In the genomic region with DNA sequence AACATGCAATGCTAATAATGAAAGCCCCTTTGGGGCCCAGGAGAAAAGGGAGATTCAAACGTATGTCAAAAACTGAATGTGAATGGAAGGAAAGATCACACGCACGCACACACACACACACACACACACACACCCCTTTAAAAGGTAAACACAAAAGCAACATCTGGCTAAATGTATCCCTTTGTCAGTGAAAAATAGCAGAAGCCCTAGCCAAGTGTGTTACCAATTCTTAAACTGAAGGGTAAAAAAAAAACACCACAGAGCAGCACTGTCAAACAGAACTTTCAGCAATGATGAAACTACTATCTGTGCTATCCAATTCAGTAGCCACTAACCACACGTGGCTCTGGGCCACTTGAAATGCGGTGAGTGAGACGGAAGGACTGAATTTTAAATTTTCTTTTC, we compare ENCODE assay signal across 1 cellular context.
TF ChIP-seq lines count a peak whose summit lies in the region.

No MANE protein-coding gene starts in this region.

TF ChIP-seq in GM12878, 131 proteins besides CTCF, POLR2A, EP300 and RAD21 (continued from another document and continues in another):
- TF ChIP-seq, protein P1, sequence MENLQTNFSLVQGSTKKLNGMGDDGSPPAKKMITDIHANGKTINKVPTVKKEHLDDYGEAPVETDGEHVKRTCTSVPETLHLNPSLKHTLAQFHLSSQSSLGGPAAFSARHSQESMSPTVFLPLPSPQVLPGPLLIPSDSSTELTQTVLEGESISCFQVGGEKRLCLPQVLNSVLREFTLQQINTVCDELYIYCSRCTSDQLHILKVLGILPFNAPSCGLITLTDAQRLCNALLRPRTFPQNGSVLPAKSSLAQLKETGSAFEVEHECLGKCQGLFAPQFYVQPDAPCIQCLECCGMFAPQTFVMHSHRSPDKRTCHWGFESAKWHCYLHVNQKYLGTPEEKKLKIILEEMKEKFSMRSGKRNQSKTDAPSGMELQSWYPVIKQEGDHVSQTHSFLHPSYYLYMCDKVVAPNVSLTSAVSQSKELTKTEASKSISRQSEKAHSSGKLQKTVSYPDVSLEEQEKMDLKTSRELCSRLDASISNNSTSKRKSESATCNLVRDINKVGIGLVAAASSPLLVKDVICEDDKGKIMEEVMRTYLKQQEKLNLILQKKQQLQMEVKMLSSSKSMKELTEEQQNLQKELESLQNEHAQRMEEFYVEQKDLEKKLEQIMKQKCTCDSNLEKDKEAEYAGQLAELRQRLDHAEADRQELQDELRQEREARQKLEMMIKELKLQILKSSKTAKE (IDR thresholded peaks at IDR 0.05; ENCODE audit: low read depth, poor library complexity, severe bottlenecking) = no peak
- TF ChIP-seq, protein P2, sequence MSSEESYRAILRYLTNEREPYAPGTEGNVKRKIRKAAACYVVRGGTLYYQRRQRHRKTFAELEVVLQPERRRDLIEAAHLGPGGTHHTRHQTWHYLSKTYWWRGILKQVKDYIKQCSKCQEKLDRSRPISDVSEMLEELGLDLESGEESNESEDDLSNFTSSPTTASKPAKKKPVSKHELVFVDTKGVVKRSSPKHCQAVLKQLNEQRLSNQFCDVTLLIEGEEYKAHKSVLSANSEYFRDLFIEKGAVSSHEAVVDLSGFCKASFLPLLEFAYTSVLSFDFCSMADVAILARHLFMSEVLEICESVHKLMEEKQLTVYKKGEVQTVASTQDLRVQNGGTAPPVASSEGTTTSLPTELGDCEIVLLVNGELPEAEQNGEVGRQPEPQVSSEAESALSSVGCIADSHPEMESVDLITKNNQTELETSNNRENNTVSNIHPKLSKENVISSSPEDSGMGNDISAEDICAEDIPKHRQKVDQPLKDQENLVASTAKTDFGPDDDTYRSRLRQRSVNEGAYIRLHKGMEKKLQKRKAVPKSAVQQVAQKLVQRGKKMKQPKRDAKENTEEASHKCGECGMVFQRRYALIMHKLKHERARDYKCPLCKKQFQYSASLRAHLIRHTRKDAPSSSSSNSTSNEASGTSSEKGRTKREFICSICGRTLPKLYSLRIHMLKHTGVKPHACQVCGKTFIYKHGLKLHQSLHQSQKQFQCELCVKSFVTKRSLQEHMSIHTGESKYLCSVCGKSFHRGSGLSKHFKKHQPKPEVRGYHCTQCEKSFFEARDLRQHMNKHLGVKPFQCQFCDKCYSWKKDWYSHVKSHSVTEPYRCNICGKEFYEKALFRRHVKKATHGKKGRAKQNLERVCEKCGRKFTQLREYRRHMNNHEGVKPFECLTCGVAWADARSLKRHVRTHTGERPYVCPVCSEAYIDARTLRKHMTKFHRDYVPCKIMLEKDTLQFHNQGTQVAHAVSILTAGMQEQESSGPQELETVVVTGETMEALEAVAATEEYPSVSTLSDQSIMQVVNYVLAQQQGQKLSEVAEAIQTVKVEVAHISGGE (CRISPR knock-in tag; IDR thresholded peaks at IDR 0.05) = no peak
- TF ChIP-seq EED (IDR thresholded peaks at IDR 0.05; ENCODE audit: low read depth) (peak; percentile 76), CBFB (IDR thresholded peaks at IDR 0.05; ENCODE audit: low read depth) (peak; percentile 88), POU2F2 (IDR thresholded peaks at IDR 0.05; ENCODE audit: borderline replicate concordance, low read depth, low read length) (peak; percentile 80; the same call in 2 of the 3 replicates), MXI1 (IDR thresholded peaks at IDR 0.05; ENCODE audit: low read depth, low read length) (peak; percentile 91), MTA3 (IDR thresholded peaks at IDR 0.05; ENCODE audit: borderline replicate concordance, low read length) (no peak), SMARCA5 (IDR thresholded peaks at IDR 0.05) (no peak), ESRRA (IDR thresholded peaks at IDR 0.05; ENCODE audit: low read length) (no peak), HCFC1 (IDR thresholded peaks at IDR 0.05; ENCODE audit: low read length) (no peak), SUZ12 (IDR thresholded peaks at IDR 0.05; ENCODE audit: unreplicated experiment) (no peak), CHD4 (IDR thresholded peaks at IDR 0.05) (no peak), ZNF274 (IDR thresholded peaks at IDR 0.05; ENCODE audit: insufficient read depth, insufficient read length) (no peak), RFX5 (IDR thresholded peaks at IDR 0.05; ENCODE audit: low read depth, low read length) (no peak), BACH1 (IDR thresholded peaks at IDR 0.05; ENCODE audit: borderline replicate concordance) (no peak; the same call in 1 of the 2 replicates), FOXM1 (IDR thresholded peaks at IDR 0.05; ENCODE audit: low read depth, low read length) (no peak), CBX5 (IDR thresholded peaks at IDR 0.05; ENCODE audit: low read depth) (no peak), NFIC (IDR thresholded peaks at IDR 0.05; ENCODE audit: low read depth, low read length) (no peak), IKZF2 (IDR thresholded peaks at IDR 0.05) (peak; percentile 47 to 65; a peak in 3 of 4 replicates), FOXK2 (IDR thresholded peaks at IDR 0.05) (no peak), SMC3 (IDR thresholded peaks at IDR 0.05; ENCODE audit: borderline replicate concordance, low read length) (peak; percentile 11; the same call in 1 of the 2 replicates), SMAD5 (IDR thresholded peaks at IDR 0.05; ENCODE audit: low read depth) (0 out of 2 replicates have a peak, but pooled peaks have one; percentile 23), RUNX3 (IDR thresholded peaks at IDR 0.05; ENCODE audit: low read length) (no peak), PAX8 (IDR thresholded peaks at IDR 0.05) (no peak), SRF (IDR thresholded peaks at IDR 0.05; ENCODE audit: low read depth in 2 of 2, low read length in 2 of 2) (no peak), SPI1 (IDR thresholded peaks at IDR 0.05; ENCODE audit: borderline replicate concordance, insufficient read depth, low read depth, low read length) (peak; percentile 21; the same call in 1 of the 2 replicates), ETV6 (conservative IDR thresholded peaks at IDR 0.05 in 1 of 2, IDR thresholded peaks at IDR 0.05 in 1 of 2; ENCODE audit: borderline replicate concordance in 1 of 2, low read depth in 1 of 2) (peak in 1 of 2 experiments; percentile 67; a peak in 1 of 4 replicates), JUND (IDR thresholded peaks at IDR 0.05; ENCODE audit: low read depth, low read length) (no peak), TBL1XR1 (IDR thresholded peaks at IDR 0.05; ENCODE audit: low read depth, low read length) (peak; percentile 74), TAF1 (IDR thresholded peaks at IDR 0.05; ENCODE audit: borderline replicate concordance, low read depth, low read length) (no peak), NR2C2 (IDR thresholded peaks at IDR 0.05; ENCODE audit: borderline replicate concordance, control insufficient read depth, insufficient read length, low read depth) (no peak), RB1 (IDR thresholded peaks at IDR 0.05; ENCODE audit: borderline replicate concordance) (no peak), SUPT20H (IDR thresholded peaks at IDR 0.05; ENCODE audit: borderline replicate concordance, control insufficient read depth, low read depth, low read length) (no peak), WRNIP1 (IDR thresholded peaks at IDR 0.05; ENCODE audit: borderline replicate concordance, low read depth, low read length) (no peak), STAT3 (IDR thresholded peaks at IDR 0.05; ENCODE audit: low read depth, low read length) (peak; percentile 58; the same call in 1 of the 2 replicates), ZBED1 (IDR thresholded peaks at IDR 0.05; ENCODE audit: borderline replicate concordance) (peak; percentile 91; the same call in 1 of the 2 replicates), CREM (IDR thresholded peaks at IDR 0.05; ENCODE audit: low read depth) (peak; percentile 69; the same call in 1 of the 2 replicates)
- TF ChIP-seq, protein P3, sequence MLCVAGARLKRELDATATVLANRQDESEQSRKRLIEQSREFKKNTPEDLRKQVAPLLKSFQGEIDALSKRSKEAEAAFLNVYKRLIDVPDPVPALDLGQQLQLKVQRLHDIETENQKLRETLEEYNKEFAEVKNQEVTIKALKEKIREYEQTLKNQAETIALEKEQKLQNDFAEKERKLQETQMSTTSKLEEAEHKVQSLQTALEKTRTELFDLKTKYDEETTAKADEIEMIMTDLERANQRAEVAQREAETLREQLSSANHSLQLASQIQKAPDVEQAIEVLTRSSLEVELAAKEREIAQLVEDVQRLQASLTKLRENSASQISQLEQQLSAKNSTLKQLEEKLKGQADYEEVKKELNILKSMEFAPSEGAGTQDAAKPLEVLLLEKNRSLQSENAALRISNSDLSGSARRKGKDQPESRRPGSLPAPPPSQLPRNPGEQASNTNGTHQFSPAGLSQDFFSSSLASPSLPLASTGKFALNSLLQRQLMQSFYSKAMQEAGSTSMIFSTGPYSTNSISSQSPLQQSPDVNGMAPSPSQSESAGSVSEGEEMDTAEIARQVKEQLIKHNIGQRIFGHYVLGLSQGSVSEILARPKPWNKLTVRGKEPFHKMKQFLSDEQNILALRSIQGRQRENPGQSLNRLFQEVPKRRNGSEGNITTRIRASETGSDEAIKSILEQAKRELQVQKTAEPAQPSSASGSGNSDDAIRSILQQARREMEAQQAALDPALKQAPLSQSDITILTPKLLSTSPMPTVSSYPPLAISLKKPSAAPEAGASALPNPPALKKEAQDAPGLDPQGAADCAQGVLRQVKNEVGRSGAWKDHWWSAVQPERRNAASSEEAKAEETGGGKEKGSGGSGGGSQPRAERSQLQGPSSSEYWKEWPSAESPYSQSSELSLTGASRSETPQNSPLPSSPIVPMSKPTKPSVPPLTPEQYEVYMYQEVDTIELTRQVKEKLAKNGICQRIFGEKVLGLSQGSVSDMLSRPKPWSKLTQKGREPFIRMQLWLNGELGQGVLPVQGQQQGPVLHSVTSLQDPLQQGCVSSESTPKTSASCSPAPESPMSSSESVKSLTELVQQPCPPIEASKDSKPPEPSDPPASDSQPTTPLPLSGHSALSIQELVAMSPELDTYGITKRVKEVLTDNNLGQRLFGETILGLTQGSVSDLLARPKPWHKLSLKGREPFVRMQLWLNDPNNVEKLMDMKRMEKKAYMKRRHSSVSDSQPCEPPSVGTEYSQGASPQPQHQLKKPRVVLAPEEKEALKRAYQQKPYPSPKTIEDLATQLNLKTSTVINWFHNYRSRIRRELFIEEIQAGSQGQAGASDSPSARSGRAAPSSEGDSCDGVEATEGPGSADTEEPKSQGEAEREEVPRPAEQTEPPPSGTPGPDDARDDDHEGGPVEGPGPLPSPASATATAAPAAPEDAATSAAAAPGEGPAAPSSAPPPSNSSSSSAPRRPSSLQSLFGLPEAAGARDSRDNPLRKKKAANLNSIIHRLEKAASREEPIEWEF (IDR thresholded peaks at IDR 0.05; ENCODE audit: insufficient replicate concordance, low read depth, low read length) = no peak
- TF ChIP-seq, protein P4, sequence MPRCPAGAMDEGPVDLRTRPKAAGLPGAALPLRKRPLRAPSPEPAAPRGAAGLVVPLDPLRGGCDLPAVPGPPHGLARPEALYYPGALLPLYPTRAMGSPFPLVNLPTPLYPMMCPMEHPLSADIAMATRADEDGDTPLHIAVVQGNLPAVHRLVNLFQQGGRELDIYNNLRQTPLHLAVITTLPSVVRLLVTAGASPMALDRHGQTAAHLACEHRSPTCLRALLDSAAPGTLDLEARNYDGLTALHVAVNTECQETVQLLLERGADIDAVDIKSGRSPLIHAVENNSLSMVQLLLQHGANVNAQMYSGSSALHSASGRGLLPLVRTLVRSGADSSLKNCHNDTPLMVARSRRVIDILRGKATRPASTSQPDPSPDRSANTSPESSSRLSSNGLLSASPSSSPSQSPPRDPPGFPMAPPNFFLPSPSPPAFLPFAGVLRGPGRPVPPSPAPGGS (IDR thresholded peaks at IDR 0.05; ENCODE audit: borderline replicate concordance, insufficient read depth, low read depth, low read length, poor library complexity, severe bottlenecking) = peak; percentile 65
- TF ChIP-seq, protein P5, sequence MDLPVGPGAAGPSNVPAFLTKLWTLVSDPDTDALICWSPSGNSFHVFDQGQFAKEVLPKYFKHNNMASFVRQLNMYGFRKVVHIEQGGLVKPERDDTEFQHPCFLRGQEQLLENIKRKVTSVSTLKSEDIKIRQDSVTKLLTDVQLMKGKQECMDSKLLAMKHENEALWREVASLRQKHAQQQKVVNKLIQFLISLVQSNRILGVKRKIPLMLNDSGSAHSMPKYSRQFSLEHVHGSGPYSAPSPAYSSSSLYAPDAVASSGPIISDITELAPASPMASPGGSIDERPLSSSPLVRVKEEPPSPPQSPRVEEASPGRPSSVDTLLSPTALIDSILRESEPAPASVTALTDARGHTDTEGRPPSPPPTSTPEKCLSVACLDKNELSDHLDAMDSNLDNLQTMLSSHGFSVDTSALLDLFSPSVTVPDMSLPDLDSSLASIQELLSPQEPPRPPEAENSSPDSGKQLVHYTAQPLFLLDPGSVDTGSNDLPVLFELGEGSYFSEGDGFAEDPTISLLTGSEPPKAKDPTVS (IDR thresholded peaks at IDR 0.05; ENCODE audit: low read depth, low read length) = no peak
- TF ChIP-seq, protein P6, sequence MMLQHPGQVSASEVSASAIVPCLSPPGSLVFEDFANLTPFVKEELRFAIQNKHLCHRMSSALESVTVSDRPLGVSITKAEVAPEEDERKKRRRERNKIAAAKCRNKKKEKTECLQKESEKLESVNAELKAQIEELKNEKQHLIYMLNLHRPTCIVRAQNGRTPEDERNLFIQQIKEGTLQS (IDR thresholded peaks at IDR 0.05; ENCODE audit: borderline replicate concordance, extremely low read depth, low read depth, low read length) = no peak
- TF ChIP-seq, protein P7, sequence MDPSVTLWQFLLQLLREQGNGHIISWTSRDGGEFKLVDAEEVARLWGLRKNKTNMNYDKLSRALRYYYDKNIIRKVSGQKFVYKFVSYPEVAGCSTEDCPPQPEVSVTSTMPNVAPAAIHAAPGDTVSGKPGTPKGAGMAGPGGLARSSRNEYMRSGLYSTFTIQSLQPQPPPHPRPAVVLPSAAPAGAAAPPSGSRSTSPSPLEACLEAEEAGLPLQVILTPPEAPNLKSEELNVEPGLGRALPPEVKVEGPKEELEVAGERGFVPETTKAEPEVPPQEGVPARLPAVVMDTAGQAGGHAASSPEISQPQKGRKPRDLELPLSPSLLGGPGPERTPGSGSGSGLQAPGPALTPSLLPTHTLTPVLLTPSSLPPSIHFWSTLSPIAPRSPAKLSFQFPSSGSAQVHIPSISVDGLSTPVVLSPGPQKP (IDR thresholded peaks at IDR 0.05; ENCODE audit: low read depth, low read length) = no peak
- TF ChIP-seq, protein P8, sequence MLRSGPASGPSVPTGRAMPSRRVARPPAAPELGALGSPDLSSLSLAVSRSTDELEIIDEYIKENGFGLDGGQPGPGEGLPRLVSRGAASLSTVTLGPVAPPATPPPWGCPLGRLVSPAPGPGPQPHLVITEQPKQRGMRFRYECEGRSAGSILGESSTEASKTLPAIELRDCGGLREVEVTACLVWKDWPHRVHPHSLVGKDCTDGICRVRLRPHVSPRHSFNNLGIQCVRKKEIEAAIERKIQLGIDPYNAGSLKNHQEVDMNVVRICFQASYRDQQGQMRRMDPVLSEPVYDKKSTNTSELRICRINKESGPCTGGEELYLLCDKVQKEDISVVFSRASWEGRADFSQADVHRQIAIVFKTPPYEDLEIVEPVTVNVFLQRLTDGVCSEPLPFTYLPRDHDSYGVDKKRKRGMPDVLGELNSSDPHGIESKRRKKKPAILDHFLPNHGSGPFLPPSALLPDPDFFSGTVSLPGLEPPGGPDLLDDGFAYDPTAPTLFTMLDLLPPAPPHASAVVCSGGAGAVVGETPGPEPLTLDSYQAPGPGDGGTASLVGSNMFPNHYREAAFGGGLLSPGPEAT (IDR thresholded peaks at IDR 0.05; ENCODE audit: low read depth) = peak; percentile 65; the same call in 1 of the 2 replicates
